Comparison of ENCODE assay signal across 8 cellular contexts in the genomic region with DNA sequence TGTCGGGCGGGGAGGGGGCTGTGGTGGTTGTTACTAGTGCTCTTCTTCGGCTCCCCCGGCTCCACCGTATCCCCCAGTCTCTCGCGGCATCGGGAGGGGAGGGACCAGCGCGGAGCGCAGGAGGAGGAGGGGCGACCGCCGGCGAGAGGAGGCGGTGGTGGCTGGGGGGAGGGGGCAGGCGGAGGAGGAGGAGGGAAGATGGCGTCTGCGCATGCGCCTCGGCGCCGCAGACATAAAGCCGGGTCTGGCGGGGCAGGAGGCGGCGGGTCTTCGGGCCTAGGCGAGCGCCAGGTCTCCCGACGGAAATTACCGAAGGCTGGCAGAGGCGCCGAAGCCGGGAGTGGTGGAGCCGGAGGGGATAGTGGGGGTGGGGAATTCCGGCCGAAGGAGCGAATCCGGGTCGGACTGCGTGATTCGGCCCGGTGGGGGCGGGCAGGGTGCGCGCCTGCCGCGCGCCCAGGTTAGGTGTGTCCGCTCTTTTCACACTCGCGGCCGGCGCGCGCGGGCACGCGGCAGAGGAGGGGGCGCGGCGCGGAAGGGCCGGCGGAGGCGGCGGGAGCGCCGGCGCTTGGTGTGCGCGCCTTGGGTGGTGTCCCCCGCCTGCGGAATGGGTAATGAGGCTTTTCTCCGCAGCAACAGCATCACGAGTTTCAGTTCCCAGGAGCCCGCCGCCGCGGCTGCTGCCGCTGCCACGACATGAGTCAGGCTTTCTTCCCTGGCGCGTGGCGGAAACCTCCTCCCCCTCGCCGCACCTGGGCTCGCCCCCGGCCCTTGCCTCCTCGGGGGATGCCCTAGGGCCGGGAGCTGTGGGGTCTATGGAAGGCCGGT. TPM values are rescaled to one million over a fixed set of nuclear protein-coding genes. Genes with fewer than 3 reads are reported as not detected.
A peak's percentile ranks its signal among the peaks of the same experiment; 100 is the strongest.
DNase-seq lines count a peak whose midpoint lies in the region; ATAC-seq and TF ChIP-seq lines count a peak whose summit lies in the region.

No MANE protein-coding gene starts in this region.

- TF ChIP-seq CTCF in PC-9 (conservative IDR thresholded peaks at IDR 0.05) (no peak), esophagus muscularis mucosa (IDR thresholded peaks at IDR 0.05) (no peak)

- H3F3A ChIP-seq in PC-9 (ENCODE audit: insufficient read depth, low read depth): peaks cover 30% of the 10 kb centered on the region

- peak overlapping the region; percentile 83 for H3K4me2 ChIP-seq in PC-9

- H2AFZ ChIP-seq in PC-9: peak overlapping the region; percentile 64

- peaks cover 47% of the 10 kb centered on the region for H3K79me2 ChIP-seq in PC-9 (ENCODE audit: low read depth)

- peaks cover 26% of the 10 kb centered on the region for H3K36me3 ChIP-seq in PC-9 (ENCODE audit: low read depth)
- peaks cover 0 to 5% (median 0%) of the 10 kb centered on the region in 4 donors for H3K36me3 ChIP-seq in esophagus muscularis mucosa
- peaks cover 0 to 4% of the 10 kb centered on the region in 2 donors for H3K36me3 ChIP-seq in muscle layer of duodenum (ENCODE audit: control insufficient read depth in 1 of 2, insufficient read depth in 2 of 2, low read length in 2 of 2)

- WGBS in esophagus muscularis mucosa: 0% methylated on average over 17 of the region's 94 CpGs

- H3K9me3 ChIP-seq in PC-9 (ENCODE audit: insufficient read depth, low read depth) (no peaks in the 10 kb centered on the region), esophagus muscularis mucosa (no peaks in the 10 kb centered on the region), muscle layer of duodenum (ENCODE audit: control insufficient read depth in 1 of 2, low read length in 2 of 2) (no peaks in the 10 kb centered on the region)

- peak; percentile 89 for DNase-seq in DMS153 treated with DMSO at 0.1 percent for 48 hours (lab: John Stamatoyannopoulos, UW; ENCODE audit: unreplicated experiment)
- DNase-seq in KBM-7: peak; percentile 96
- DNase-seq in PC-9: peak; percentile 83 to 95
- DNase-seq in activated T-cell treated with anti-CD3 and anti-CD28 coated beads, Interleukin-2, amount 50 U/mL, for 48 hours: peak; percentile 89 to 95
- DNase-seq in esophagus muscularis mucosa (ENCODE audit: extremely low spot score): peak; percentile 98
- peak; percentile 88 for DNase-seq in stimulated activated CD8-positive, alpha-beta memory T cell treated with anti-CD3 and anti-CD28 coated beads, Interleukin-7, amount 100 ng/mL, for 24 hours (ENCODE audit: low read depth)

- H3K27ac ChIP-seq in PC-9 (peak overlapping the region; percentile 97), esophagus muscularis mucosa (replicated peaks in 1 of 4) (peak overlapping the region; percentile 98 to 100 (median 98)), muscle layer of duodenum (ENCODE audit: low read length) (peak overlapping the region; percentile 94)

- ATAC-seq in GM21717 (IDR thresholded peaks at IDR 0.05; ENCODE audit: unreplicated experiment): peak; percentile 64

- peaks cover 11% of the 10 kb centered on the region for H4K20me1 ChIP-seq in PC-9 (ENCODE audit: insufficient read depth)

- no peaks in the 10 kb centered on the region for H3K9me2 ChIP-seq in PC-9 (ENCODE audit: insufficient read depth)

- no peak for TF ChIP-seq EP300 in esophagus muscularis mucosa (IDR thresholded peaks at IDR 0.05)

- BruUV-seq in PC-9 (replicated peaks; lab: Mats Ljungman, UMichigan): no TSS peak

- CTCF ChIA-PET in PC-9 (lab: Charles Lee): no interaction called here

- H3K27me3 ChIP-seq in PC-9 (ENCODE audit: insufficient read depth, low read depth) (no peaks in the 10 kb centered on the region), esophagus muscularis mucosa (no peaks in the 10 kb centered on the region), muscle layer of duodenum (ENCODE audit: low read depth, low read length) (no peaks in the 10 kb centered on the region)

- intact Hi-C loops in PC-9 (cut with micrococcal nuclease; ENCODE audit: unreplicated experiment) (loop anchor here (1.0 to 5.0 kb wide), 7 partner anchors 55 to 340 kb away; no protein-coding TSS in a partner anchor), esophagus muscularis mucosa (cut with DNase I) (loop anchor here (5.0 to 10.0 kb wide), 4 partner anchors 50 to 395 kb away; no protein-coding TSS in a partner anchor)

- no peak for TF ChIP-seq POLR2A in esophagus muscularis mucosa (IDR thresholded peaks at IDR 0.05; ENCODE audit: low read depth)

- POLR2A ChIA-PET in PC-9 (lab: Charles Lee; ENCODE audit: unreplicated experiment): no interaction called here

- H3K4me3 ChIP-seq in PC-9 (peak overlapping the region; percentile 94), esophagus muscularis mucosa (peak overlapping the region; percentile 88 to 98 (median 95)), muscle layer of duodenum (ENCODE audit: low read depth in 1 of 2, low read length in 2 of 2) (peak overlapping the region; percentile 77 to 95)

- H3K4me1 ChIP-seq in PC-9 (replicated peaks; ENCODE audit: insufficient read depth): peaks cover 36% of the 10 kb centered on the region
- peaks cover 36 to 43% (median 42%) of the 10 kb centered on the region in 4 donors for H3K4me1 ChIP-seq in esophagus muscularis mucosa
- peaks cover 17 to 24% of the 10 kb centered on the region in 2 donors for H3K4me1 ChIP-seq in muscle layer of duodenum (ENCODE audit: control insufficient read depth in 1 of 2, insufficient read depth in 2 of 2, low read length in 2 of 2)

- in situ Hi-C loops in KBM-7 (cut with MboI; ENCODE audit: low pct_unique_long_range_greater_than_20kb, low sequenced_read_pairs): no loop called here

RNA-seq across cellular contexts. Expression of gene TSC22D1, which starts 1.3 kb away (rescaled TPM):
- total RNA-seq in PC-9 (2021) (76.2 and 79.2 TPM in 2 replicates), esophagus muscularis mucosa (100 to 1,000 TPM; 199 to 263 (median 248) TPM)

Comparison
In these comparisons a context has a peak if more than half of its experiments do, and no peak if none do; other contexts are left out.
1. Peak in every context shown above with its lines: DNase-seq, ATAC-seq, H3K4me3 ChIP-seq and H3K27ac ChIP-seq.